ENCODE assay signal across 1 cellular context in the genomic region with DNA sequence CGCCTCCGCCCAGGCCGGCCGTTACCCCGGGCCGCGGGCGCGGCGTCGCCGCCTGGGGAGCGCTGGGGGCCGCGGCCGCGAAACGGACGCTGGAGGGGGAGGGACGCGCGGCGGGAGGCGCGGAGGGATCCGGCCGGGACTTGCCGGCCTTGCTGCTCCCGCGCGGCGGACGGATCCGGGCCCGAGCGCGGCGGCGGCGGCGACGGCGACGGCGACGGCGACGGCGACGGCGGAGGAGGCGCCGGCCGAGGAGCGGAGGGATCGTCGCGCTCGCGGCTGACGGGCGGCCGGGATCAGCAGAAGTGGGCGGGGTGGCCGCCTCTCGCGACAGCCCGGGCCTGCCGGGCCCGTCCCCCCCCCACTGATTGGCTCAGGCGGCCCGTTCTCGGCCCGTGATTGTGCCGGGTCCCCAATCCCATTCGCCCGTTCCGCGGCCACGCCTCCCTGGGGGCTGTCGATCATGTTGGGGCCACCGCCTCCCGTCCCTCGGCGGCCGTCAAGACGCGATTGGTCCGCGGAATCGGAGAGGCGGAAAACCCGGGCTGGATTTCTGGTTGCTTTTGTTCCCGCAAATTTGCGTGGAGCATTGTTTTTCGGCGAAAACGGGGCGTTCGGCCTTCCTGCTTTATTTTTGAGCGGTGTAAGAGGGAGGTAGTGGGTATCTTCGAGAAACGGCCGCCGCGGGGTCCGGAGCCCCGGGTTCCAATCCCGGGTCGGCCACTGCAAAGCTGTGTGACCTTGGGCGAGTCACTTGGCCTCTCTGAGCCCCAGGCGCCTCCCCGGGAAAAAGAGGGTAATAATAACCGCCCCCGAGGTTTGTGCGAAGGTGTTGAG.
TF ChIP-seq lines count a peak whose summit lies in the region.

A gene (minus strand): TSS at position 304 of the 834 bp plus-strand sequence. CDS start 786 bp downstream, outside the sequence.

TF ChIP-seq in H1, 55 proteins besides CTCF, POLR2A, EP300 and RAD21 (continued from another document):
- TF ChIP-seq, protein P1, sequence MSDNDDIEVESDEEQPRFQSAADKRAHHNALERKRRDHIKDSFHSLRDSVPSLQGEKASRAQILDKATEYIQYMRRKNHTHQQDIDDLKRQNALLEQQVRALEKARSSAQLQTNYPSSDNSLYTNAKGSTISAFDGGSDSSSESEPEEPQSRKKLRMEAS (IDR thresholded peaks at IDR 0.05) = no peak
